ENCODE assay signal across 25 cellular contexts in genomic region chr21:31262728-31263127, GRCh38.
DNase-seq lines count a peak whose midpoint lies in the region; ATAC-seq, FAIRE-seq and TF ChIP-seq lines count a peak whose summit lies in the region.
"Had no signal": no experiment of that assay in that cellular context is flagged by ENCODE, and none has a peak within 500 bp of the region (broad histone marks: within the 10 kb centered on the region; RNA-seq: fewer than 3 reads in every experiment).

No MANE protein-coding gene starts in this region.

- no peak overlapping the region for H3K27ac ChIP-seq in liver (ENCODE audit: low read depth in 1 of 2, low read length in 2 of 2)
- no peak overlapping the region for H3K27ac ChIP-seq in HepG2 (ENCODE audit: extremely low read length, insufficient read depth, low read length)
- no peak overlapping the region for H3K27ac ChIP-seq in right lobe of liver
- no peak overlapping the region for H3K27ac ChIP-seq in aorta (ENCODE audit: low read depth in 1 of 2, low read length in 2 of 2)
- H3K27ac ChIP-seq: 22Rv1, BLaER1, C4-2B had no signal

- WGBS in liver: 83% methylated on average over 4 of the region's 4 CpGs
- WGBS in HepG2 (ENCODE audit: low lambda C conversion rate): 57% methylated on average over 4 of the region's 4 CpGs
- WGBS in right lobe of liver (ENCODE audit: insufficient coverage, low coverage, low lambda C conversion rate, missing lambda C conversion rate): 80% methylated on average over 4 of the region's 4 CpGs
- 67 to 85% methylated on average over 4 of the region's 4 CpGs for WGBS in aorta, 2 donors

- H2AFZ ChIP-seq in HepG2 (ENCODE audit: low read length): no peak overlapping the region

- in situ Hi-C loops in HepG2 (cut with HindIII; ENCODE audit: extremely low pct_ligation_motif_present, low pct_unique_long_range_greater_than_20kb): no loop called here

- H3K27me3 ChIP-seq in liver (ENCODE audit: control insufficient read depth in 4 of 4, insufficient read depth in 4 of 4, low read length in 3 of 4) (no peaks in the 10 kb centered on the region), HepG2 (ENCODE audit: control insufficient read depth in 1 of 2, insufficient read depth in 2 of 2, low read length in 2 of 2) (no peaks in the 10 kb centered on the region), right lobe of liver (no peaks in the 10 kb centered on the region), aorta (ENCODE audit: control insufficient read depth in 1 of 2, insufficient read depth in 2 of 2, low read length in 1 of 2) (no peaks in the 10 kb centered on the region)
- H3K27me3 ChIP-seq: BLaER1 had no signal

- intact Hi-C loops in Right ventricle myocardium inferior (cut with DNase I): no loop called here
- intact Hi-C loops in cardiac septum (cut with DNase I): no loop called here
- intact Hi-C loops in HepG2 (cut with micrococcal nuclease; ENCODE audit: unreplicated experiment): no loop called here
- intact Hi-C loops in right lobe of liver (cut with DNase I): no loop called here
- intact Hi-C loops in aorta (cut with DNase I): no loop called here

- H3K36me3 ChIP-seq in liver (ENCODE audit: control insufficient read depth in 4 of 4, insufficient read depth in 3 of 4, low read depth in 1 of 4, low read length in 3 of 4) (peaks cover 0 to 3% (median 0%) of the 10 kb centered on the region in 4 donors), HepG2 (replicated peaks in 1 of 2; ENCODE audit: control insufficient read depth in 1 of 2, insufficient read depth in 2 of 2, low read length in 2 of 2) (no peaks in the 10 kb centered on the region), right lobe of liver (no peaks in the 10 kb centered on the region), aorta (ENCODE audit: control insufficient read depth in 1 of 2, insufficient read depth in 2 of 2, low read length in 1 of 2) (no peaks in the 10 kb centered on the region)
- H3K36me3 ChIP-seq: HAP-1 had no signal

- H3K9ac ChIP-seq in liver (ENCODE audit: low read depth in 1 of 2, low read length in 2 of 2) (no peak overlapping the region), HepG2 (ENCODE audit: insufficient read depth, low read depth, low read length) (no peak overlapping the region)
- H3K9ac ChIP-seq: BLaER1 had no signal

- BruUV-seq in HepG2 (replicated peaks; lab: Mats Ljungman, UMichigan): no TSS peak

- no peak for TF ChIP-seq CTCF in liver (IDR thresholded peaks at IDR 0.05; ENCODE audit: low read depth, low read length, missing input control)
- no peak for TF ChIP-seq CTCF in HepG2 (CRISPR knock-in tag; IDR thresholded peaks at IDR 0.05)
- no peak for TF ChIP-seq CTCF in right lobe of liver (IDR thresholded peaks at IDR 0.05)

- ATAC-seq in Right ventricle myocardium inferior: peak; percentile 51
- ATAC-seq in HepG2: no peak
- ATAC-seq in right lobe of liver: peak; percentile 23 to 61 (median 49)
- peak; percentile 16 for ATAC-seq in aorta (ENCODE audit: low FRiP score)
- ATAC-seq: CD8-positive, alpha-beta T cell had no signal

- TF ChIP-seq POLR2A in HepG2 (IDR thresholded peaks at IDR 0.05; ENCODE audit: insufficient read depth in 1 of 2, low read depth in 2 of 2, low read length in 2 of 2) (no peak), right lobe of liver (IDR thresholded peaks at IDR 0.05) (no peak)

- DNase-seq in Right ventricle myocardium inferior (ENCODE audit: missing footprints) (no peak), cardiac septum (ENCODE audit: low spot score) (no peak), HepG2 (ENCODE audit: low spot score) (no peak), right lobe of liver (no peak), aorta (no peak), cortex of kidney (lab: John Stamatoyannopoulos, UW) (no peak), DMS114 treated with DMSO at 0.1 percent for 48 hours (lab: John Stamatoyannopoulos, UW; ENCODE audit: unreplicated experiment) (no peak)
- DNase-seq: CD4-positive, CD25-positive, alpha-beta regulatory T cell; CD8-positive, alpha-beta T cell; DMS 273 treated with DMSO at 0.1 percent for 48 hours; DMS53; DMS79 treated with DMSO at 0.1 percent for 48 hours; GF-D8; GOT3; HFFc6 had no signal

- no peak for FAIRE-seq in HepG2 (lab: Jason Lieb, UNC)
- FAIRE-seq: A204.1, D721Med, GM12891, GM18507, H54 had no signal

- H4K20me1 ChIP-seq in HepG2 (ENCODE audit: insufficient read depth, low read length): no peaks in the 10 kb centered on the region
- H4K20me1 ChIP-seq: BLaER1 had no signal

- H3K4me1 ChIP-seq in liver (ENCODE audit: control insufficient read depth in 4 of 4, insufficient read depth in 4 of 4, low read length in 3 of 4) (no peaks in the 10 kb centered on the region), HepG2 (ENCODE audit: insufficient read depth, low read length) (no peaks in the 10 kb centered on the region), right lobe of liver (no peaks in the 10 kb centered on the region), aorta (ENCODE audit: control insufficient read depth in 1 of 2, insufficient read depth in 2 of 2, low read length in 2 of 2) (no peaks in the 10 kb centered on the region)
- H3K4me1 ChIP-seq: HAP-1 had no signal

- H3K79me2 ChIP-seq in HepG2 (ENCODE audit: insufficient read depth, low read length): no peaks in the 10 kb centered on the region

- H3K4me2 ChIP-seq in HepG2 (ENCODE audit: low read depth, low read length): no peak overlapping the region
- H3K4me2 ChIP-seq: BLaER1 had no signal

- CTCF ChIA-PET in HepG2 (lab: Yijun Ruan, JAX; ENCODE audit: low intra/inter-chr PET ratio, low total read pairs): no interaction called here

- TF ChIP-seq EP300 in HepG2 (IDR thresholded peaks at IDR 0.05; ENCODE audit: low read depth in 2 of 2, low read length in 2 of 2) (no peak), HepG2 (CRISPR knock-in tag; IDR thresholded peaks at IDR 0.05; ENCODE audit: borderline replicate concordance) (no peak)

- TF ChIP-seq RAD21 in liver (IDR thresholded peaks at IDR 0.05) (no peak), HepG2 (CRISPR knock-in tag; IDR thresholded peaks at IDR 0.05) (no peak)

- H3K9me3 ChIP-seq in liver (ENCODE audit: control insufficient read depth in 4 of 4, low read length in 3 of 4) (no peaks in the 10 kb centered on the region), HepG2 (ENCODE audit: low read length) (no peaks in the 10 kb centered on the region), right lobe of liver (no peaks in the 10 kb centered on the region), aorta (ENCODE audit: control insufficient read depth, low read length) (peaks cover 2% of the 10 kb centered on the region)
- H3K9me3 ChIP-seq: BLaER1, HAP-1 had no signal

- POLR2A ChIA-PET in HepG2 (lab: Yijun Ruan, JAX): no interaction called here

- H3K4me3 ChIP-seq in liver (ENCODE audit: low read depth in 1 of 3, low read length in 3 of 3) (no peak overlapping the region), HepG2 (replicated peaks in 1 of 3; ENCODE audit: insufficient read depth in 1 of 3, low read depth in 2 of 3, low read length in 3 of 3) (no peak overlapping the region), right lobe of liver (no peak overlapping the region), aorta (ENCODE audit: low read length in 2 of 2) (no peak overlapping the region)
- H3K4me3 ChIP-seq: BLaER1, HAP-1 had no signal

TF ChIP-seq in liver, 16 proteins besides CTCF, POLR2A, EP300 and RAD21 (continues in another document):
- TF ChIP-seq NR2F2 (IDR thresholded peaks at IDR 0.05): peak; percentile 61

TF ChIP-seq in HepG2, 621 proteins besides CTCF, POLR2A, EP300 and RAD21:
- no peak for TF ChIP-seq RFXANK (CRISPR knock-in tag; IDR thresholded peaks at IDR 0.05)
- no peak for TF ChIP-seq MLX (CRISPR knock-in tag; IDR thresholded peaks at IDR 0.05)
- no peak for TF ChIP-seq ZNF343 (CRISPR knock-in tag; IDR thresholded peaks at IDR 0.05)
- no peak for TF ChIP-seq ZNF292 (CRISPR knock-in tag; IDR thresholded peaks at IDR 0.05; ENCODE audit: borderline replicate concordance, low read depth)
